Comparison of ENCODE assay signal across 34 cellular contexts in the genomic region with DNA sequence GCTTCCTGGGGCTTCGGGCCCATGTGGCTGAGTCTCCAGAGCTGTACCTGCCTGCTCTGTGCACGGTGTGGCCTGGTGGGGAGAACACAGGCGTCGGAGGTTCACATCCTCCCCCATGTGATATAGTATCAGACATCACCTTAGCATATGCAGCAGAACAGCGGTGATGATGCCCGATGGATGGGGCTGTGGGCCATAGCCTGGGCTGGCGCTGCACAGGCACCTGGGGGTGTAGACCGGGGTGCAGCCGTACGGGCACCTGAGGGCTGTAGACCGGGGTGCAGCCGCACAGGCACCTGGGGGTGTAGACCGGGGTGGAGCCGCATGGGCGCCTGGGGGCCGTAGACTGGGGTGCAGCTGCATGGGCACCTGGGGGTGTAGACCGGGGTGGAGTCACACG. TPM values are rescaled to one million over a fixed set of nuclear protein-coding genes. Genes with fewer than 3 reads are reported as not detected.
"Had no signal": no experiment of that assay in that cellular context is flagged by ENCODE, and none has a peak within 500 bp of the region (broad histone marks: within the 10 kb centered on the region; RNA-seq: fewer than 3 reads in every experiment).

No MANE protein-coding gene starts in this region.

- DNase-seq: activated CD4-positive, alpha-beta T cell treated with anti-CD3 and anti-CD28 coated beads, Interleukin-2, amount 10 ng/mL, durations not matched to agents 24 days and 14 days; activated CD4-positive, alpha-beta T cell treated with anti-CD3 and anti-CD28 coated beads, Interleukin-2, amount 50 U/mL, for 4 hours; activated CD8-positive, alpha-beta T cell treated with anti-CD3 and anti-CD28 coated beads for 36 hours; activated effector memory CD4-positive, alpha-beta T cell treated with anti-CD3 and anti-CD28 coated beads, Interleukin-2, amount 50 U/mL, for 16 hours; activated naive CD4-positive, alpha-beta T cell treated with Interleukin-2 at 50 U/mL for 16 hours; activated naive CD8-positive, alpha-beta T cell treated with anti-CD3 and anti-CD28 coated beads, Interleukin-2, amount 10 ng/mL, durations not matched to agents 7 days and 5 days; activated T-cell treated with anti-CD3 and anti-CD28 coated beads, Interleukin-2, amount 50 U/mL, for 1 hour; activated T-cell treated with anti-CD3 and anti-CD28 coated beads, Interleukin-2, amount 50 U/mL, for 72 hours; amygdala; Kasumi-1; KG1; MG63; NCI-H1048; NCI-H1105 treated with DMSO at 0.1 percent for 48 hours; NCI-H1436; NCI-H1694; NCI-H1930; NCI-H345; NCI-H524 treated with DMSO at 0.1 percent for 48 hours; NK-92 treated with Interleukin-12 subunit alpha and Interleukin-12 subunit beta, amount 100 ng/mL, for 24 hours; PC-3; SHP77; SJCRH30; T1000 had no signal

- H3K27ac ChIP-seq: ascending aorta, cardiac muscle cell, RWPE1, SJCRH30, SK-N-MC had no signal

- H3K4me3 Mint-ChIP-seq: activated CD4-positive, alpha-beta T cell treated with anti-CD3 and anti-CD28 coated beads, Interleukin-2, amount 10 ng/mL, durations not matched to agents 24 days and 14 days; activated CD8-positive, alpha-beta T cell treated with anti-CD3 and anti-CD28 coated beads for 36 hours; activated naive CD4-positive, alpha-beta T cell treated with anti-CD3 and anti-CD28 coated beads, Interleukin-2, amount 50 U/mL, for 24 hours; activated naive CD8-positive, alpha-beta T cell treated with anti-CD3 and anti-CD28 coated beads, Interleukin-2, amount 10 ng/mL, durations not matched to agents 7 days and 5 days; activated T-cell treated with anti-CD3 and anti-CD28 coated beads, Interleukin-2, amount 50 U/mL, for 72 hours; activated T-helper 17 cell treated with anti-CD3 and anti-CD28 coated beads, Interleukin-2, amount 50 U/mL, for 72 hours had no signal

- H3K27me3 ChIP-seq: ascending aorta, cardiac muscle cell, MG63, SJCRH30 had no signal

- H3K4me1 ChIP-seq: ascending aorta, SJCRH30 had no signal

- H3K9me3 Mint-ChIP-seq: activated CD4-positive, alpha-beta T cell treated with anti-CD3 and anti-CD28 coated beads, Interleukin-2, amount 10 ng/mL, durations not matched to agents 24 days and 14 days; activated CD8-positive, alpha-beta T cell treated with anti-CD3 and anti-CD28 coated beads for 36 hours; activated naive CD4-positive, alpha-beta T cell treated with anti-CD3 and anti-CD28 coated beads, Interleukin-2, amount 50 U/mL, for 24 hours; activated naive CD8-positive, alpha-beta T cell treated with anti-CD3 and anti-CD28 coated beads, Interleukin-2, amount 10 ng/mL, durations not matched to agents 7 days and 5 days; activated T-cell treated with anti-CD3 and anti-CD28 coated beads, Interleukin-2, amount 50 U/mL, for 72 hours; activated T-helper 17 cell treated with anti-CD3 and anti-CD28 coated beads, Interleukin-2, amount 50 U/mL, for 72 hours had no signal

- H3K4me3 ChIP-seq: ascending aorta, cardiac muscle cell, MG63, SJCRH30, SK-N-MC had no signal

- H3K36me3 ChIP-seq: MG63 had no signal

- H3K27me3 Mint-ChIP-seq: activated CD4-positive, alpha-beta T cell treated with anti-CD3 and anti-CD28 coated beads, Interleukin-2, amount 10 ng/mL, durations not matched to agents 24 days and 14 days; activated CD8-positive, alpha-beta T cell treated with anti-CD3 and anti-CD28 coated beads for 36 hours; activated naive CD4-positive, alpha-beta T cell treated with anti-CD3 and anti-CD28 coated beads, Interleukin-2, amount 50 U/mL, for 24 hours; activated naive CD8-positive, alpha-beta T cell treated with anti-CD3 and anti-CD28 coated beads, Interleukin-2, amount 10 ng/mL, durations not matched to agents 7 days and 5 days; activated T-helper 17 cell treated with anti-CD3 and anti-CD28 coated beads, Interleukin-2, amount 50 U/mL, for 72 hours had no signal

- H3K27ac Mint-ChIP-seq: activated CD4-positive, alpha-beta T cell treated with anti-CD3 and anti-CD28 coated beads, Interleukin-2, amount 10 ng/mL, durations not matched to agents 24 days and 14 days; activated CD8-positive, alpha-beta T cell treated with anti-CD3 and anti-CD28 coated beads for 36 hours; activated naive CD4-positive, alpha-beta T cell treated with anti-CD3 and anti-CD28 coated beads, Interleukin-2, amount 50 U/mL, for 24 hours; activated naive CD8-positive, alpha-beta T cell treated with anti-CD3 and anti-CD28 coated beads, Interleukin-2, amount 10 ng/mL, durations not matched to agents 7 days and 5 days; activated T-cell treated with anti-CD3 and anti-CD28 coated beads, Interleukin-2, amount 50 U/mL, for 72 hours; activated T-helper 17 cell treated with anti-CD3 and anti-CD28 coated beads, Interleukin-2, amount 50 U/mL, for 72 hours had no signal

- ATAC-seq: activated CD8-positive, alpha-beta T cell treated with anti-CD3 and anti-CD28 coated beads for 36 hours; activated T-cell treated with anti-CD3 and anti-CD28 coated beads, Interleukin-2, amount 50 U/mL, for 72 hours; activated T-helper 17 cell treated with anti-CD3 and anti-CD28 coated beads, Interleukin-2, amount 50 U/mL, for 72 hours; PC-3 had no signal

- H3K9me3 ChIP-seq: ascending aorta, MG63, SJCRH30 had no signal

- H3K4me1 Mint-ChIP-seq: activated naive CD4-positive, alpha-beta T cell treated with anti-CD3 and anti-CD28 coated beads, Interleukin-2, amount 50 U/mL, for 24 hours; activated naive CD8-positive, alpha-beta T cell treated with anti-CD3 and anti-CD28 coated beads, Interleukin-2, amount 10 ng/mL, durations not matched to agents 7 days and 5 days had no signal

RNA-seq across cellular contexts. Expression of gene KRTAP5-7, which starts 44.9 kb away (rescaled TPM):
- total RNA-seq: activated CD4-positive, alpha-beta T cell treated with anti-CD3 and anti-CD28 coated beads, Interleukin-2, amount 10 ng/mL, durations not matched to agents 24 days and 14 days; activated CD8-positive, alpha-beta memory T cell treated with anti-CD3 and anti-CD28 coated beads for 36 hours; activated CD8-positive, alpha-beta T cell treated with anti-CD3 and anti-CD28 coated beads for 36 hours; activated naive CD8-positive, alpha-beta T cell treated with anti-CD3 and anti-CD28 coated beads, Interleukin-2, amount 10 ng/mL, durations not matched to agents 7 days and 5 days; activated T-cell treated with anti-CD3 and anti-CD28 coated beads, Interleukin-2, amount 50 U/mL, for 72 hours; ascending aorta; cardiac muscle cell; NCI-H460; PC-3; SJCRH30 had no signal
- polyA plus RNA-seq: cardiac muscle cell had no signal

RNA-seq across cellular contexts. Expression of gene KRTAP5-8, which starts 55.6 kb away (rescaled TPM):
- total RNA-seq: activated CD4-positive, alpha-beta T cell treated with anti-CD3 and anti-CD28 coated beads, Interleukin-2, amount 10 ng/mL, durations not matched to agents 24 days and 14 days; activated CD8-positive, alpha-beta memory T cell treated with anti-CD3 and anti-CD28 coated beads for 36 hours; activated CD8-positive, alpha-beta T cell treated with anti-CD3 and anti-CD28 coated beads for 36 hours; activated naive CD8-positive, alpha-beta T cell treated with anti-CD3 and anti-CD28 coated beads, Interleukin-2, amount 10 ng/mL, durations not matched to agents 7 days and 5 days; activated T-cell treated with anti-CD3 and anti-CD28 coated beads, Interleukin-2, amount 50 U/mL, for 72 hours; ascending aorta; cardiac muscle cell; NCI-H460; PC-3; SJCRH30; T-helper 2 cell treated with Interferon-gamma antibody and Interleukin-4, amounts not matched to agents 100 ng/mL and 5 ng/mL, for 36 hours had no signal
- polyA plus RNA-seq: adipose tissue, cardiac muscle cell had no signal
